8 cellular contexts compared by ENCODE assay signal in genomic region chrX:13821-14443, GRCh38.
DNase-seq lines count a peak whose midpoint lies in the region; ATAC-seq, FAIRE-seq and TF ChIP-seq lines count a peak whose summit lies in the region.
"Not testable (repeated sequence)": the region's sequence is repeated elsewhere in the genome, so short reads cannot be mapped to it uniquely, and the experiment has no call there.

No MANE protein-coding gene starts in this region.

- TF ChIP-seq CTCF in OCI-LY1 (IDR thresholded peaks at IDR 0.05; ENCODE audit: low read length), result not testable (repeated sequence)

- not testable (repeated sequence) for H3F3A ChIP-seq in OCI-LY1 (ENCODE audit: insufficient read depth, low read length)

- not testable (repeated sequence) for H3K9ac ChIP-seq in OCI-LY1 (ENCODE audit: low read length)

- not testable (repeated sequence) for H3K36me3 ChIP-seq in OCI-LY1 (ENCODE audit: insufficient read depth, low read length); naive thymus-derived CD4-positive, alpha-beta T cell (ENCODE audit: control insufficient read depth in 2 of 3, insufficient read depth in 3 of 3, low read length in 3 of 3)

- H3K27ac Mint-ChIP-seq in activated CD8-positive, alpha-beta memory T cell treated with anti-CD3 and anti-CD28 coated beads, Interleukin-2, amount 10 ng/mL, durations not matched to agents 7 days and 5 days; naive thymus-derived CD4-positive, alpha-beta T cell; stimulated activated naive B cell treated with anti-CD40 and anti-IgM and Interleukin-4, amounts not matched to agents 10 μg/mL and 1 μg/mL and 100 μg/mL, for 72 hours: not testable (repeated sequence)

- not testable (repeated sequence) for H4K20me1 ChIP-seq in OCI-LY1 (ENCODE audit: insufficient read depth, low read length)

- H3K4me1 ChIP-seq in OCI-LY1 (ENCODE audit: insufficient read depth, low read length, severe bottlenecking); naive thymus-derived CD4-positive, alpha-beta T cell (ENCODE audit: control insufficient read depth in 2 of 2, insufficient read depth in 2 of 2, low read length in 2 of 2): not testable (repeated sequence)

- H3K4me3 ChIP-seq in OCI-LY1 (ENCODE audit: low read depth, low read length, poor library complexity, severe bottlenecking), result peak overlapping the region; percentile 57
- not testable (repeated sequence) for H3K4me3 ChIP-seq in naive thymus-derived CD4-positive, alpha-beta T cell (ENCODE audit: low read length)

- intact Hi-C loops in naive thymus-derived CD4-positive, alpha-beta T cell (cut with micrococcal nuclease), result not testable (repeated sequence)

- not testable (repeated sequence) for H3K27me3 ChIP-seq in OCI-LY1 (ENCODE audit: insufficient read depth, low read length); naive thymus-derived CD4-positive, alpha-beta T cell (ENCODE audit: control insufficient read depth in 2 of 2, insufficient read depth in 2 of 2, low read length in 2 of 2)

- H3K4me3 Mint-ChIP-seq in activated CD8-positive, alpha-beta memory T cell treated with anti-CD3 and anti-CD28 coated beads, Interleukin-2, amount 10 ng/mL, durations not matched to agents 7 days and 5 days; naive thymus-derived CD4-positive, alpha-beta T cell; stimulated activated naive B cell treated with anti-CD40 and anti-IgM and Interleukin-4, amounts not matched to agents 10 μg/mL and 1 μg/mL and 100 μg/mL, for 72 hours: not testable (repeated sequence)

- not testable (repeated sequence) for H3K36me3 Mint-ChIP-seq in activated CD8-positive, alpha-beta memory T cell treated with anti-CD3 and anti-CD28 coated beads, Interleukin-2, amount 10 ng/mL, durations not matched to agents 7 days and 5 days; naive thymus-derived CD4-positive, alpha-beta T cell; stimulated activated naive B cell treated with anti-CD40 and anti-IgM and Interleukin-4, amounts not matched to agents 10 μg/mL and 1 μg/mL and 100 μg/mL, for 72 hours

- not testable (repeated sequence) for H3K79me2 ChIP-seq in OCI-LY1 (ENCODE audit: insufficient read depth, low read length)

- POLR2A ChIA-PET in naive thymus-derived CD4-positive, alpha-beta T cell (lab: Charles Lee), result not testable (repeated sequence)

- not testable (repeated sequence) for H3K27ac ChIP-seq in OCI-LY1 (ENCODE audit: low read depth, low read length, poor library complexity, severe bottlenecking); naive thymus-derived CD4-positive, alpha-beta T cell (ENCODE audit: low read depth, low read length)

- H3K9me3 ChIP-seq in OCI-LY1 (ENCODE audit: low read length); naive thymus-derived CD4-positive, alpha-beta T cell (ENCODE audit: control insufficient read depth in 2 of 3, low read length in 3 of 3): not testable (repeated sequence)

- CTCF ChIA-PET in activated CD8-positive, alpha-beta memory T cell treated with anti-CD3 and anti-CD28 coated beads, Interleukin-2, amount 10 ng/mL, durations not matched to agents 7 days and 5 days (lab: Charles Lee); naive thymus-derived CD4-positive, alpha-beta T cell (lab: Charles Lee): not testable (repeated sequence)

- not testable (repeated sequence) for H3K27me3 Mint-ChIP-seq in activated CD8-positive, alpha-beta memory T cell treated with anti-CD3 and anti-CD28 coated beads, Interleukin-2, amount 10 ng/mL, durations not matched to agents 7 days and 5 days; naive thymus-derived CD4-positive, alpha-beta T cell; stimulated activated naive B cell treated with anti-CD40 and anti-IgM and Interleukin-4, amounts not matched to agents 10 μg/mL and 1 μg/mL and 100 μg/mL, for 72 hours

- DNase-seq in CMK (ENCODE audit: low read depth) (peak; percentile 70), islet precursor cell (peak; percentile 50)
- not testable (repeated sequence) for DNase-seq in activated CD8-positive, alpha-beta memory T cell treated with anti-CD3 and anti-CD28 coated beads, Interleukin-2, amount 10 ng/mL, durations not matched to agents 7 days and 5 days; stimulated activated naive B cell treated with anti-CD40 and anti-IgM and Interleukin-4, amounts not matched to agents 10 μg/mL and 1 μg/mL and 100 μg/mL, for 72 hours
- peak in 2 of 9 donors; percentile 3 to 4 for DNase-seq in naive thymus-derived CD4-positive, alpha-beta T cell

- H3K4me2 ChIP-seq in OCI-LY1 (ENCODE audit: low read length), result not testable (repeated sequence)

- peak; percentile 45 for ATAC-seq in HG02623 (IDR thresholded peaks at IDR 0.05; ENCODE audit: unreplicated experiment)
- ATAC-seq in activated CD8-positive, alpha-beta memory T cell treated with anti-CD3 and anti-CD28 coated beads, Interleukin-2, amount 10 ng/mL, durations not matched to agents 7 days and 5 days, result peak; percentile 84
- peak; percentile 73 for ATAC-seq in naive thymus-derived CD4-positive, alpha-beta T cell
- peak; percentile 58 to 80 for ATAC-seq in stimulated activated naive B cell treated with anti-CD40 and anti-IgM and Interleukin-4, amounts not matched to agents 10 μg/mL and 1 μg/mL and 100 μg/mL, for 72 hours (replicated peaks)

- H3K9me2 ChIP-seq in OCI-LY1 (ENCODE audit: low read depth, low read length), result not testable (repeated sequence)

- not testable (repeated sequence) for H3K4me1 Mint-ChIP-seq in activated CD8-positive, alpha-beta memory T cell treated with anti-CD3 and anti-CD28 coated beads, Interleukin-2, amount 10 ng/mL, durations not matched to agents 7 days and 5 days; naive thymus-derived CD4-positive, alpha-beta T cell; stimulated activated naive B cell treated with anti-CD40 and anti-IgM and Interleukin-4, amounts not matched to agents 10 μg/mL and 1 μg/mL and 100 μg/mL, for 72 hours

- H2AFZ ChIP-seq in OCI-LY1 (ENCODE audit: low read length), result not testable (repeated sequence)

- FAIRE-seq in endometrium (lab: Jason Lieb, UNC), result peak; percentile 76

- H3K9me3 Mint-ChIP-seq in activated CD8-positive, alpha-beta memory T cell treated with anti-CD3 and anti-CD28 coated beads, Interleukin-2, amount 10 ng/mL, durations not matched to agents 7 days and 5 days (ENCODE audit: low read depth); naive thymus-derived CD4-positive, alpha-beta T cell; stimulated activated naive B cell treated with anti-CD40 and anti-IgM and Interleukin-4, amounts not matched to agents 10 μg/mL and 1 μg/mL and 100 μg/mL, for 72 hours: not testable (repeated sequence)
